Comparison of ENCODE assay signal across 16 cellular contexts in genomic region chr13:114080739-114081561, GRCh38. TPM values are rescaled to one million over a fixed set of nuclear protein-coding genes. Genes with fewer than 3 reads are reported as not detected.
A peak's percentile ranks its signal among the peaks of the same experiment; 100 is the strongest.
DNase-seq lines count a peak whose midpoint lies in the region; ATAC-seq, FAIRE-seq and TF ChIP-seq lines count a peak whose summit lies in the region.
"Had no signal": no experiment of that assay in that cellular context is flagged by ENCODE, and none has a peak within 500 bp of the region (broad histone marks: within the 10 kb centered on the region; RNA-seq: fewer than 3 reads in every experiment).

No MANE protein-coding gene starts in this region.

- POLR2A ChIA-PET in activated CD8-positive, alpha-beta T cell treated with anti-CD3 and anti-CD28 coated beads for 36 hours (lab: Charles Lee): interaction anchor here (0.6 to 1.0 kb wide), 2 partner anchors 10 to 35 kb away, joined by 3 to 4 read pairs; no protein-coding TSS in a partner anchor
- POLR2A ChIA-PET in activated CD8-positive, alpha-beta T cell treated with anti-CD3 and anti-CD28 coated beads, Interleukin-2, amount 10 ng/mL, durations not matched to agents 7 days and 5 days (lab: Charles Lee): no interaction called here
- POLR2A ChIA-PET in activated naive CD8-positive, alpha-beta T cell treated with anti-CD3 and anti-CD28 coated beads, Interleukin-2, amount 10 ng/mL, durations not matched to agents 7 days and 5 days (lab: Charles Lee): no interaction called here

- H3K4me2 ChIP-seq in mesenchymal stem cell (ENCODE audit: low read length, poor library complexity, severe bottlenecking): no peak overlapping the region

- CTCF ChIA-PET in activated CD8-positive, alpha-beta T cell treated with anti-CD3 and anti-CD28 coated beads for 36 hours (lab: Charles Lee): no interaction called here
- CTCF ChIA-PET in activated CD8-positive, alpha-beta T cell treated with anti-CD3 and anti-CD28 coated beads, Interleukin-2, amount 10 ng/mL, durations not matched to agents 7 days and 5 days (lab: Charles Lee): no interaction called here

- H2AK5ac ChIP-seq in mesenchymal stem cell (ENCODE audit: low read length, severe bottlenecking): no peak overlapping the region

- peak overlapping the region; percentile 68 for H3K27ac Mint-ChIP-seq in activated CD8-positive, alpha-beta T cell treated with anti-CD3 and anti-CD28 coated beads for 36 hours
- no peak overlapping the region for H3K27ac Mint-ChIP-seq in activated CD8-positive, alpha-beta T cell treated with anti-CD3 and anti-CD28 coated beads, Interleukin-2, amount 10 ng/mL, durations not matched to agents 7 days and 5 days
- no peak overlapping the region for H3K27ac Mint-ChIP-seq in activated naive CD8-positive, alpha-beta T cell treated with anti-CD3 and anti-CD28 coated beads, Interleukin-2, amount 10 ng/mL, durations not matched to agents 7 days and 5 days
- H3K27ac Mint-ChIP-seq in stimulated activated memory B cell treated with anti-CD40 and anti-IgM and Interleukin-4, amounts not matched to agents 10 μg/mL and 1 μg/mL and 100 μg/mL, for 72 hours: peak overlapping the region; percentile 41

- no peak overlapping the region for H2AFZ ChIP-seq in mesenchymal stem cell (ENCODE audit: low read depth, low read length)

- H2BK5ac ChIP-seq in mesenchymal stem cell (ENCODE audit: low read depth, low read length, poor library complexity, severe bottlenecking): no peak overlapping the region

- H3K18ac ChIP-seq in mesenchymal stem cell (ENCODE audit: low read depth in 1 of 2, low read length in 2 of 2): no peak overlapping the region

- peak overlapping the region in 1 of 2 experiments; percentile 41 for H3K14ac ChIP-seq in mesenchymal stem cell (ENCODE audit: low read length in 2 of 2)

- H3K36me3 Mint-ChIP-seq in activated CD8-positive, alpha-beta T cell treated with anti-CD3 and anti-CD28 coated beads for 36 hours (ENCODE audit: low read depth): peaks cover 8% of the 10 kb centered on the region
- peaks cover 9% of the 10 kb centered on the region for H3K36me3 Mint-ChIP-seq in activated CD8-positive, alpha-beta T cell treated with anti-CD3 and anti-CD28 coated beads, Interleukin-2, amount 10 ng/mL, durations not matched to agents 7 days and 5 days (ENCODE audit: low read depth)
- H3K36me3 Mint-ChIP-seq in activated naive CD8-positive, alpha-beta T cell treated with anti-CD3 and anti-CD28 coated beads, Interleukin-2, amount 10 ng/mL, durations not matched to agents 7 days and 5 days: peaks cover 3% of the 10 kb centered on the region
- H3K36me3 Mint-ChIP-seq in stimulated activated memory B cell treated with anti-CD40 and anti-IgM and Interleukin-4, amounts not matched to agents 10 μg/mL and 1 μg/mL and 100 μg/mL, for 72 hours: peaks cover 6% of the 10 kb centered on the region

- no peaks in the 10 kb centered on the region for H3K9me3 Mint-ChIP-seq in activated CD8-positive, alpha-beta T cell treated with anti-CD3 and anti-CD28 coated beads for 36 hours
- no peaks in the 10 kb centered on the region for H3K9me3 Mint-ChIP-seq in activated CD8-positive, alpha-beta T cell treated with anti-CD3 and anti-CD28 coated beads, Interleukin-2, amount 10 ng/mL, durations not matched to agents 7 days and 5 days (ENCODE audit: insufficient read depth)
- no peaks in the 10 kb centered on the region for H3K9me3 Mint-ChIP-seq in activated naive CD8-positive, alpha-beta T cell treated with anti-CD3 and anti-CD28 coated beads, Interleukin-2, amount 10 ng/mL, durations not matched to agents 7 days and 5 days
- H3K9me3 Mint-ChIP-seq in stimulated activated memory B cell treated with anti-CD40 and anti-IgM and Interleukin-4, amounts not matched to agents 10 μg/mL and 1 μg/mL and 100 μg/mL, for 72 hours: no peaks in the 10 kb centered on the region

- H3K4me3 Mint-ChIP-seq in activated CD8-positive, alpha-beta T cell treated with anti-CD3 and anti-CD28 coated beads for 36 hours: no peak overlapping the region
- H3K4me3 Mint-ChIP-seq in activated CD8-positive, alpha-beta T cell treated with anti-CD3 and anti-CD28 coated beads, Interleukin-2, amount 10 ng/mL, durations not matched to agents 7 days and 5 days: no peak overlapping the region
- H3K4me3 Mint-ChIP-seq in activated naive CD8-positive, alpha-beta T cell treated with anti-CD3 and anti-CD28 coated beads, Interleukin-2, amount 10 ng/mL, durations not matched to agents 7 days and 5 days: no peak overlapping the region
- no peak overlapping the region for H3K4me3 Mint-ChIP-seq in stimulated activated memory B cell treated with anti-CD40 and anti-IgM and Interleukin-4, amounts not matched to agents 10 μg/mL and 1 μg/mL and 100 μg/mL, for 72 hours

- H3K27me3 Mint-ChIP-seq in activated CD8-positive, alpha-beta T cell treated with anti-CD3 and anti-CD28 coated beads for 36 hours: no peaks in the 10 kb centered on the region
- no peaks in the 10 kb centered on the region for H3K27me3 Mint-ChIP-seq in activated CD8-positive, alpha-beta T cell treated with anti-CD3 and anti-CD28 coated beads, Interleukin-2, amount 10 ng/mL, durations not matched to agents 7 days and 5 days (ENCODE audit: low read depth)
- no peaks in the 10 kb centered on the region for H3K27me3 Mint-ChIP-seq in activated naive CD8-positive, alpha-beta T cell treated with anti-CD3 and anti-CD28 coated beads, Interleukin-2, amount 10 ng/mL, durations not matched to agents 7 days and 5 days
- H3K27me3 Mint-ChIP-seq in stimulated activated memory B cell treated with anti-CD40 and anti-IgM and Interleukin-4, amounts not matched to agents 10 μg/mL and 1 μg/mL and 100 μg/mL, for 72 hours: no peaks in the 10 kb centered on the region

- no peak overlapping the region for H3K9ac ChIP-seq in mesenchymal stem cell (ENCODE audit: low read length)

- peaks cover 2% of the 10 kb centered on the region for H3K79me1 ChIP-seq in mesenchymal stem cell (replicated peaks; ENCODE audit: low read length, poor library complexity, severe bottlenecking)

- TF ChIP-seq CTCF in activated CD8-positive, alpha-beta T cell treated with anti-CD3 and anti-CD28 coated beads for 36 hours (IDR thresholded peaks at IDR 0.05): no peak

- no peak overlapping the region for H3K23ac ChIP-seq in mesenchymal stem cell (ENCODE audit: low read length in 2 of 2)

- no peak for DNase-seq in activated CD8-positive, alpha-beta T cell treated with anti-CD3 and anti-CD28 coated beads for 36 hours
- DNase-seq in activated CD8-positive, alpha-beta T cell treated with anti-CD3 and anti-CD28 coated beads, Interleukin-2, amount 10 ng/mL, durations not matched to agents 7 days and 5 days: no peak
- peak; percentile 10 for DNase-seq in activated naive CD8-positive, alpha-beta T cell treated with anti-CD3 and anti-CD28 coated beads, Interleukin-2, amount 10 ng/mL, durations not matched to agents 7 days and 5 days
- DNase-seq in mesenchymal stem cell (no peak), retina (no peak), RCC 7860 (ENCODE audit: low spot score) (no peak)
- DNase-seq: activated gamma-delta T cell treated with Interleukin-2 at 50 U/mL for 16 hours, Calu3, islet precursor cell, NCI-H748 treated with DMSO at 0.1 percent for 48 hours had no signal

- WGBS in mesenchymal stem cell: 98% methylated on average over 34 of the region's 34 CpGs

- H3K36me3 ChIP-seq in mesenchymal stem cell (ENCODE audit: control insufficient read depth in 1 of 2, insufficient read depth in 2 of 2, low read depth in 1 of 2, low read length in 2 of 2): peaks cover 9 to 61% of the 10 kb centered on the region in 2 experiments
- H3K36me3 ChIP-seq: gastroesophageal sphincter, stomach had no signal

- H2BK120ac ChIP-seq in mesenchymal stem cell (ENCODE audit: low read depth, low read length): no peak overlapping the region

- intact Hi-C loops in activated CD8-positive, alpha-beta T cell treated with anti-CD3 and anti-CD28 coated beads for 36 hours (cut with micrococcal nuclease): no loop called here

- ATAC-seq in activated CD8-positive, alpha-beta T cell treated with anti-CD3 and anti-CD28 coated beads for 36 hours: no peak
- no peak for ATAC-seq in activated CD8-positive, alpha-beta T cell treated with anti-CD3 and anti-CD28 coated beads, Interleukin-2, amount 10 ng/mL, durations not matched to agents 7 days and 5 days
- ATAC-seq in activated naive CD8-positive, alpha-beta T cell treated with anti-CD3 and anti-CD28 coated beads, Interleukin-2, amount 10 ng/mL, durations not matched to agents 7 days and 5 days (ENCODE audit: low read depth): no peak
- no peak for ATAC-seq in stimulated activated memory B cell treated with anti-CD40 and anti-IgM and Interleukin-4, amounts not matched to agents 10 μg/mL and 1 μg/mL and 100 μg/mL, for 72 hours
- no peak for ATAC-seq in HG03097 (IDR thresholded peaks at IDR 0.05; ENCODE audit: low FRiP score, unreplicated experiment)
- ATAC-seq: activated CD4-positive, CD25-positive, alpha-beta regulatory T cell treated with anti-CD3 and anti-CD28 coated beads, Interleukin-2, amount 50 U/mL, for 24 hours; gastroesophageal sphincter had no signal

- no peak overlapping the region for H3K4me3 ChIP-seq in mesenchymal stem cell (ENCODE audit: insufficient read depth in 1 of 2, low read depth in 1 of 2, low read length in 2 of 2)
- H3K4me3 ChIP-seq: gastroesophageal sphincter, stomach had no signal

- no peak overlapping the region for H3K27ac ChIP-seq in mesenchymal stem cell (ENCODE audit: low read length, poor library complexity, severe bottlenecking)
- H3K27ac ChIP-seq: stomach had no signal

- H4K8ac ChIP-seq in mesenchymal stem cell (ENCODE audit: low read length): no peak overlapping the region

- H2BK15ac ChIP-seq in mesenchymal stem cell (ENCODE audit: low read depth, poor library complexity, severe bottlenecking): no peak overlapping the region

- H3K4me1 ChIP-seq in mesenchymal stem cell (ENCODE audit: control insufficient read depth, insufficient read depth, low read depth, low read length): peaks cover 40% of the 10 kb centered on the region

- no peaks in the 10 kb centered on the region for H3K27me3 ChIP-seq in mesenchymal stem cell (ENCODE audit: control insufficient read depth in 1 of 2, insufficient read depth in 1 of 2, low read length in 2 of 2)
- H3K27me3 ChIP-seq: gastroesophageal sphincter, stomach had no signal

- no peak overlapping the region for H2BK12ac ChIP-seq in mesenchymal stem cell (ENCODE audit: low read length in 2 of 2)

- no peak for FAIRE-seq in RCC 7860 (lab: Jason Lieb, UNC)
- FAIRE-seq: endothelial cell of umbilical vein had no signal

- no peak overlapping the region for H3K4ac ChIP-seq in mesenchymal stem cell (ENCODE audit: low read depth in 1 of 2, low read length in 2 of 2)

- H4K91ac ChIP-seq in mesenchymal stem cell (ENCODE audit: low read length): peak overlapping the region; percentile 10

- H3K4me1 Mint-ChIP-seq in activated CD8-positive, alpha-beta T cell treated with anti-CD3 and anti-CD28 coated beads for 36 hours (ENCODE audit: low read depth): peaks cover 48% of the 10 kb centered on the region
- peaks cover 3% of the 10 kb centered on the region for H3K4me1 Mint-ChIP-seq in activated CD8-positive, alpha-beta T cell treated with anti-CD3 and anti-CD28 coated beads, Interleukin-2, amount 10 ng/mL, durations not matched to agents 7 days and 5 days (ENCODE audit: low read depth)
- peaks cover 7% of the 10 kb centered on the region for H3K4me1 Mint-ChIP-seq in activated naive CD8-positive, alpha-beta T cell treated with anti-CD3 and anti-CD28 coated beads, Interleukin-2, amount 10 ng/mL, durations not matched to agents 7 days and 5 days
- H3K4me1 Mint-ChIP-seq in stimulated activated memory B cell treated with anti-CD40 and anti-IgM and Interleukin-4, amounts not matched to agents 10 μg/mL and 1 μg/mL and 100 μg/mL, for 72 hours: peaks cover 51% of the 10 kb centered on the region

- no peaks in the 10 kb centered on the region for H3K9me3 ChIP-seq in mesenchymal stem cell (ENCODE audit: control insufficient read depth, low read length)
- H3K9me3 ChIP-seq: gastroesophageal sphincter, stomach had no signal

RNA-seq across cellular contexts. Expression of gene RASA3, which starts 51.5 kb away (rescaled TPM):
- 10 to 100 TPM; 28.9 to 32.3 TPM for total RNA-seq in activated CD8-positive, alpha-beta T cell treated with anti-CD3 and anti-CD28 coated beads for 36 hours
- 10 to 100 TPM; 36.9 to 39.3 TPM for total RNA-seq in activated CD8-positive, alpha-beta T cell treated with anti-CD3 and anti-CD28 coated beads, Interleukin-2, amount 10 ng/mL, durations not matched to agents 7 days and 5 days
- total RNA-seq in activated naive CD8-positive, alpha-beta T cell treated with anti-CD3 and anti-CD28 coated beads, Interleukin-2, amount 10 ng/mL, durations not matched to agents 7 days and 5 days: 10 to 100 TPM; 65.6 to 73.9 TPM
- 44.2 TPM for polyA plus RNA-seq in mesenchymal stem cell (2013, experiment 1 of 2)
- polyA plus RNA-seq in mesenchymal stem cell (2013, experiment 2 of 2): 43.9 TPM

Comparison
In these comparisons a context has a peak if more than half of its experiments do, and no peak if none do; other contexts are left out.
1. H3K27ac Mint-ChIP-seq: peak in activated CD8-positive, alpha-beta T cell treated with anti-CD3 and anti-CD28 coated beads for 36 hours (single experiment) and stimulated activated memory B cell treated with anti-CD40 and anti-IgM and Interleukin-4, amounts not matched to agents 10 μg/mL and 1 μg/mL and 100 μg/mL, for 72 hours (single experiment); none in activated CD8-positive, alpha-beta T cell treated with anti-CD3 and anti-CD28 coated beads, Interleukin-2, amount 10 ng/mL, durations not matched to agents 7 days and 5 days (single experiment) and activated naive CD8-positive, alpha-beta T cell treated with anti-CD3 and anti-CD28 coated beads, Interleukin-2, amount 10 ng/mL, durations not matched to agents 7 days and 5 days (single experiment).